In genomic region chr12:6146951-6147350, GRCh38 we compare ENCODE assay signal across 16 cellular contexts.
"Had no signal": no experiment of that assay in that cellular context is flagged by ENCODE, and none has a peak within 500 bp of the region (broad histone marks: within the 10 kb centered on the region; RNA-seq: fewer than 3 reads in every experiment).

No MANE protein-coding gene starts in this region.

- H3K27ac ChIP-seq: epithelial cell of prostate, esophagus muscularis mucosa, gastrocnemius medialis, uterus had no signal

- H3K4me1 ChIP-seq: uterus had no signal

- H3K9me3 Mint-ChIP-seq: naive B cell had no signal

- H3K4me3 Mint-ChIP-seq: naive B cell, nephron progenitor cell had no signal

- H3K36me3 ChIP-seq: esophagus muscularis mucosa, gastrocnemius medialis, heart right ventricle, upper lobe of left lung, uterus had no signal

- DNase-seq: cortex of kidney; effector memory CD4-positive, alpha-beta T cell; gastrocnemius medialis; heart right ventricle; left cardiac atrium; left ventricle myocardium superior; mesenchymal stem cell; midbrain; naive B cell; nephron progenitor cell; stimulated activated naive CD4-positive, alpha-beta T cell; upper lobe of left lung; uterus had no signal

- H3K36me3 Mint-ChIP-seq: naive B cell had no signal

- H3K27ac Mint-ChIP-seq: nephron progenitor cell had no signal

- H3K4me3 ChIP-seq: esophagus muscularis mucosa, gastrocnemius medialis, heart right ventricle, lung, upper lobe of left lung, uterus had no signal

- H3K27me3 ChIP-seq: esophagus muscularis mucosa, gastrocnemius medialis, heart right ventricle, upper lobe of left lung, uterus had no signal

- H3K9me3 ChIP-seq: esophagus muscularis mucosa, gastrocnemius medialis, heart right ventricle, upper lobe of left lung, uterus had no signal
